11 cellular contexts compared by ENCODE assay signal in the genomic region with DNA sequence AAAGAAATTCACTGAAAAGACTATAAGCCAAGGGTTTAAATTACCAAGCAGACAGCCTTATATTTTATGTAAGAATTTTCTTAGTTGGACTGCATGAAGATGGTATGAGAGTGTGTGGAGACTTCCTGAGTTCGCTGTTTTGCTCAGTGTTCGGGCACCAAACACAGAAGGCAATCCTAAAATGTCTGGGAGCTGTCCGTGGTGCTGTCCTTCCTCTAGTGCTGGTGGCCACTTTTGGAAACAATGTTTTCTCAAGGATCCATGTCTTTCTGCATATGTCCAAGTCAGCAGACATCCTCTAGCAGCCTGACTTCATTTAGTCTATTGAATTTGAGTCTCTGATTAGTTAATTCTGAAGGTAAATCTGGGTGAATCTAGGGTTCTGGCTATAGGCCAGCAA.
DNase-seq lines count a peak whose midpoint lies in the region; ATAC-seq and TF ChIP-seq lines count a peak whose summit lies in the region.
"Had no signal": no experiment of that assay in that cellular context is flagged by ENCODE, and none has a peak within 500 bp of the region (broad histone marks: within the 10 kb centered on the region; RNA-seq: fewer than 3 reads in every experiment).

No MANE protein-coding gene starts in this region.

- H3K9ac ChIP-seq in endodermal cell (ENCODE audit: extremely low read depth, low read length, poor library complexity, severe bottlenecking), result no peak overlapping the region

- H3K36me3 ChIP-seq in OCI-LY7 (ENCODE audit: insufficient read depth, low read length), result no peaks in the 10 kb centered on the region
- H3K36me3 ChIP-seq in endodermal cell (ENCODE audit: control insufficient read depth, insufficient read depth, low read length), result no peaks in the 10 kb centered on the region
- H3K36me3 ChIP-seq: tibial nerve had no signal

- no peak for TF ChIP-seq CTCF in OCI-LY7 (conservative IDR thresholded peaks at IDR 0.05; ENCODE audit: low read length)
- TF ChIP-seq CTCF in endodermal cell (conservative IDR thresholded peaks at IDR 0.05), result no peak
- TF ChIP-seq CTCF in progenitor cell of endocrine pancreas (IDR thresholded peaks at IDR 0.05; ENCODE audit: unreplicated experiment), result no peak
- TF ChIP-seq CTCF in glutamatergic neuron (IDR thresholded peaks at IDR 0.05; ENCODE audit: partially characterized antibody, unreplicated experiment), result no peak

- ATAC-seq in GM21529 (IDR thresholded peaks at IDR 0.05; ENCODE audit: unreplicated experiment), result no peak
- ATAC-seq: Panc1 had no signal

- H3K4me3 Mint-ChIP-seq in endodermal cell, result no peak overlapping the region
- no peak overlapping the region for H3K4me3 Mint-ChIP-seq in progenitor cell of endocrine pancreas (ENCODE audit: low read depth)
- H3K4me3 Mint-ChIP-seq in glutamatergic neuron (ENCODE audit: unreplicated experiment), result no peak overlapping the region
- H3K4me3 Mint-ChIP-seq: HFFc6 had no signal

- no peak overlapping the region for H3K4me2 ChIP-seq in OCI-LY7 (ENCODE audit: low read length)

- H3K27me3 ChIP-seq in endodermal cell (ENCODE audit: control insufficient read depth, insufficient read depth, low read length, poor library complexity, severe bottlenecking), result peaks cover 22% of the 10 kb centered on the region
- H3K27me3 ChIP-seq: tibial nerve had no signal

- intact Hi-C loops in OCI-LY7 (cut with micrococcal nuclease; ENCODE audit: unreplicated experiment), result no loop called here

- no peak overlapping the region for H3K27ac ChIP-seq in OCI-LY7 (ENCODE audit: low read depth, low read length, poor library complexity, severe bottlenecking)
- no peak overlapping the region for H3K27ac ChIP-seq in endodermal cell (ENCODE audit: low read depth, low read length)
- H3K27ac ChIP-seq: tibial nerve had no signal

- no TSS peak for BruUV-seq in OCI-LY7 (replicated peaks; lab: Mats Ljungman, UMichigan)

- POLR2A ChIA-PET in OCI-LY7 (lab: Charles Lee), result interaction anchor here (0.6 kb wide), 1 partner anchor 859 kb away, joined by 3 read pairs; no protein-coding TSS in a partner anchor

- peaks cover 5% of the 10 kb centered on the region for H3K27me3 Mint-ChIP-seq in endodermal cell (ENCODE audit: insufficient read depth)
- H3K27me3 Mint-ChIP-seq in progenitor cell of endocrine pancreas, result peaks cover 8% of the 10 kb centered on the region
- H3K27me3 Mint-ChIP-seq in glutamatergic neuron (ENCODE audit: unreplicated experiment), result no peaks in the 10 kb centered on the region

- H3K36me3 Mint-ChIP-seq in endodermal cell (ENCODE audit: low read depth), result no peaks in the 10 kb centered on the region
- no peaks in the 10 kb centered on the region for H3K36me3 Mint-ChIP-seq in progenitor cell of endocrine pancreas (ENCODE audit: insufficient read depth)
- H3K36me3 Mint-ChIP-seq in glutamatergic neuron (ENCODE audit: unreplicated experiment), result no peaks in the 10 kb centered on the region

- CTCF ChIA-PET in OCI-LY7 (lab: Charles Lee; ENCODE audit: unreplicated experiment), result no interaction called here

- H3K9me3 Mint-ChIP-seq in endodermal cell (no peaks in the 10 kb centered on the region), progenitor cell of endocrine pancreas (ENCODE audit: low read depth) (no peaks in the 10 kb centered on the region), glutamatergic neuron (ENCODE audit: unreplicated experiment) (peaks cover 2% of the 10 kb centered on the region)

- no peaks in the 10 kb centered on the region for H4K20me1 ChIP-seq in OCI-LY7 (ENCODE audit: insufficient read depth, low read length)

- 42 to 48% methylated on average over 2 to 3 of the region's 3 CpGs for WGBS in endodermal cell (ENCODE audit: insufficient coverage in 1 of 2, insufficient read length in 1 of 2), 2 experiments

- H3K4me1 ChIP-seq in OCI-LY7 (ENCODE audit: insufficient read depth, low read length, poor library complexity, severe bottlenecking) (no peaks in the 10 kb centered on the region), endodermal cell (ENCODE audit: control insufficient read depth, insufficient read depth, low read length) (no peaks in the 10 kb centered on the region)
- H3K4me1 ChIP-seq: tibial nerve had no signal

- H3K9me3 ChIP-seq in OCI-LY7 (ENCODE audit: low read length) (no peaks in the 10 kb centered on the region), endodermal cell (ENCODE audit: control insufficient read depth, low read length) (no peaks in the 10 kb centered on the region)
- H3K9me3 ChIP-seq: tibial nerve had no signal

- H3K4me3 ChIP-seq in OCI-LY7 (ENCODE audit: low read depth, low read length, poor library complexity, severe bottlenecking) (no peak overlapping the region), endodermal cell (ENCODE audit: low read length) (no peak overlapping the region)
- H3K4me3 ChIP-seq: tibial nerve had no signal

- H3K4me1 Mint-ChIP-seq in endodermal cell (peaks cover 13% of the 10 kb centered on the region), progenitor cell of endocrine pancreas (ENCODE audit: low read depth) (peaks cover 20% of the 10 kb centered on the region), glutamatergic neuron (ENCODE audit: low read depth, unreplicated experiment) (peaks cover 8% of the 10 kb centered on the region)

- peak; percentile 41 for DNase-seq in activated CD4-positive, alpha-beta T cell treated with anti-CD3 and anti-CD28 coated beads for 48 hours
- no peak for DNase-seq in activated CD4-positive, alpha-beta T cell treated with anti-CD3 and anti-CD28 coated beads for 1 hour
- peak; percentile 8 for DNase-seq in OCI-LY7 (ENCODE audit: low spot score)
- peak; percentile 81 for DNase-seq in endodermal cell
- peak; percentile 48 for DNase-seq in progenitor cell of endocrine pancreas (ENCODE audit: low spot score, unreplicated experiment)
- DNase-seq in glutamatergic neuron, result no peak
- DNase-seq in kidney glomerular epithelial cell (lab: John Stamatoyannopoulos, UW), result no peak
- DNase-seq: HFFc6 had no signal

- no peak overlapping the region for H3K27ac Mint-ChIP-seq in endodermal cell
- H3K27ac Mint-ChIP-seq in progenitor cell of endocrine pancreas, result no peak overlapping the region
- no peak overlapping the region for H3K27ac Mint-ChIP-seq in glutamatergic neuron (ENCODE audit: unreplicated experiment)
- H3K27ac Mint-ChIP-seq: HFFc6 had no signal

- H3K9me2 ChIP-seq in OCI-LY7 (ENCODE audit: insufficient read depth, low read length), result no peaks in the 10 kb centered on the region

- no peak overlapping the region for H2AFZ ChIP-seq in OCI-LY7 (ENCODE audit: low read length)

- no peaks in the 10 kb centered on the region for H3K79me2 ChIP-seq in OCI-LY7 (ENCODE audit: insufficient read depth, low read depth, low read length)

Comparison
In these comparisons a context has a peak if more than half of its experiments do, and no peak if none do; other contexts are left out.
1. DNase-seq: peak in activated CD4-positive, alpha-beta T cell treated with anti-CD3 and anti-CD28 coated beads for 48 hours (single experiment), OCI-LY7 (single experiment), endodermal cell (single experiment) and progenitor cell of endocrine pancreas (single experiment); none in activated CD4-positive, alpha-beta T cell treated with anti-CD3 and anti-CD28 coated beads for 1 hour (single experiment), glutamatergic neuron (single experiment) and kidney glomerular epithelial cell (single experiment).